ENCODE assay signal across 8 cellular contexts in genomic region chr9:63781817-63782439, GRCh38.
DNase-seq lines count a peak whose midpoint lies in the region; ATAC-seq and TF ChIP-seq lines count a peak whose summit lies in the region.
"Not testable (repeated sequence)": the region's sequence is repeated elsewhere in the genome, so short reads cannot be mapped to it uniquely, and the experiment has no call there.

No MANE protein-coding gene starts in this region.

- H3K9me3 Mint-ChIP-seq in activated T-cell treated with anti-CD3 and anti-CD28 coated beads, Interleukin-2, amount 50 U/mL, for 4 hours: not testable (repeated sequence)

- intact Hi-C loops in lower lobe of right lung (cut with DNase I): not testable (repeated sequence)

- not testable (repeated sequence) for H3K4me3 ChIP-seq in lower lobe of right lung

- not testable (repeated sequence) for TF ChIP-seq CTCF in lower lobe of right lung (IDR thresholded peaks at IDR 0.05)

- not testable (repeated sequence) for H3K36me3 Mint-ChIP-seq in activated T-cell treated with anti-CD3 and anti-CD28 coated beads, Interleukin-2, amount 50 U/mL, for 4 hours (ENCODE audit: insufficient read depth)

- H3K4me1 Mint-ChIP-seq in activated T-cell treated with anti-CD3 and anti-CD28 coated beads, Interleukin-2, amount 50 U/mL, for 4 hours (ENCODE audit: low read depth): not testable (repeated sequence)

- not testable (repeated sequence) for H3K27ac ChIP-seq in lower lobe of right lung

- not testable (repeated sequence) for H3K9me3 ChIP-seq in lower lobe of right lung

- not testable (repeated sequence) for H3K4me1 ChIP-seq in lower lobe of right lung

- not testable (repeated sequence) for H3K27me3 Mint-ChIP-seq in activated T-cell treated with anti-CD3 and anti-CD28 coated beads, Interleukin-2, amount 50 U/mL, for 4 hours (ENCODE audit: low read depth)

- peak; percentile 43 for ATAC-seq in GM18907 (IDR thresholded peaks at IDR 0.05; ENCODE audit: unreplicated experiment)
- peak; percentile 27 for ATAC-seq in GM21447 (IDR thresholded peaks at IDR 0.05; ENCODE audit: unreplicated experiment)
- peak; percentile 28 for ATAC-seq in HG02610 (IDR thresholded peaks at IDR 0.05; ENCODE audit: unreplicated experiment)
- peak; percentile 60 for ATAC-seq in HG03095 (IDR thresholded peaks at IDR 0.05; ENCODE audit: unreplicated experiment)
- peak; percentile 19 for ATAC-seq in HG03571 (IDR thresholded peaks at IDR 0.05; ENCODE audit: unreplicated experiment)
- peak; percentile 47 to 51 for ATAC-seq in activated T-cell treated with anti-CD3 and anti-CD28 coated beads, Interleukin-2, amount 50 U/mL, for 4 hours
- not testable (repeated sequence) for ATAC-seq in lower lobe of right lung

- not testable (repeated sequence) for H3K27me3 ChIP-seq in lower lobe of right lung (ENCODE audit: low read depth)

- DNase-seq in Daoy (ENCODE audit: low read depth): peak; percentile 45
- DNase-seq in activated T-cell treated with anti-CD3 and anti-CD28 coated beads, Interleukin-2, amount 50 U/mL, for 4 hours: not testable (repeated sequence)
- peak; percentile 24 for DNase-seq in lower lobe of right lung

- H3K36me3 ChIP-seq in lower lobe of right lung: not testable (repeated sequence)

- H3K4me3 Mint-ChIP-seq in activated T-cell treated with anti-CD3 and anti-CD28 coated beads, Interleukin-2, amount 50 U/mL, for 4 hours: not testable (repeated sequence)
